16 cellular contexts compared by ENCODE assay signal in genomic region chr22:46626356-46626755, GRCh38.
"Had no signal": no experiment of that assay in that cellular context is flagged by ENCODE, and none has a peak within 500 bp of the region (broad histone marks: within the 10 kb centered on the region; RNA-seq: fewer than 3 reads in every experiment).

No MANE protein-coding gene starts in this region.

- H3K36me3 Mint-ChIP-seq: activated naive CD8-positive, alpha-beta T cell; naive B cell had no signal

- H3K4me3 Mint-ChIP-seq: activated B cell treated with CpG ODN at 0.5 μM for 24 hours; activated CD4-positive, alpha-beta T cell treated with anti-CD3 and anti-CD28 coated beads, Interleukin-2, amount 10 ng/mL, durations not matched to agents 7 days and 5 days; activated naive CD8-positive, alpha-beta T cell; activated T-cell treated with anti-CD3 and anti-CD28 coated beads, Interleukin-2, amount 50 U/mL, for 72 hours; central memory CD8-positive, alpha-beta T cell; stimulated activated memory B cell treated with anti-CD40 and anti-IgM and Interleukin-4, amounts not matched to agents 10 μg/mL and 1 μg/mL and 100 μg/mL, for 72 hours; T-helper 17 cell had no signal

- ATAC-seq: activated T-cell treated with anti-CD3 and anti-CD28 coated beads, Interleukin-2, amount 50 U/mL, for 72 hours; body of pancreas; heart left ventricle; stimulated activated memory B cell treated with anti-CD40 and anti-IgM and Interleukin-4, amounts not matched to agents 10 μg/mL and 1 μg/mL and 100 μg/mL, for 72 hours; T-helper 17 cell had no signal

- H3K4me1 Mint-ChIP-seq: activated CD4-positive, alpha-beta T cell treated with anti-CD3 and anti-CD28 coated beads, Interleukin-2, amount 10 ng/mL, durations not matched to agents 7 days and 5 days; central memory CD8-positive, alpha-beta T cell had no signal

- H3K9me3 Mint-ChIP-seq: activated B cell treated with CpG ODN at 0.5 μM for 24 hours; activated CD4-positive, alpha-beta T cell treated with anti-CD3 and anti-CD28 coated beads, Interleukin-2, amount 10 ng/mL, durations not matched to agents 7 days and 5 days; activated T-cell treated with anti-CD3 and anti-CD28 coated beads, Interleukin-2, amount 50 U/mL, for 72 hours; central memory CD8-positive, alpha-beta T cell; naive B cell; stimulated activated memory B cell treated with anti-CD40 and anti-IgM and Interleukin-4, amounts not matched to agents 10 μg/mL and 1 μg/mL and 100 μg/mL, for 72 hours had no signal

- DNase-seq: activated B cell treated with CpG ODN at 0.5 μM for 24 hours; activated CD4-positive, alpha-beta T cell treated with anti-CD3 and anti-CD28 coated beads, Interleukin-2, amount 10 ng/mL, durations not matched to agents 7 days and 5 days; activated CD8-positive, alpha-beta memory T cell treated with anti-CD3 and anti-CD28 coated beads, Interleukin-2, amount 50 U/mL, for 48 hours; activated gamma-delta T cell treated with Interleukin-2 at 50 U/mL for 16 hours; activated T-cell treated with anti-CD3 and anti-CD28 coated beads, Interleukin-2, amount 50 U/mL, for 72 hours; amniotic stem cell; body of pancreas; effector memory CD4-positive, alpha-beta T cell; foreskin melanocyte; naive B cell; transverse colon had no signal

- H3K27ac Mint-ChIP-seq: activated B cell treated with CpG ODN at 0.5 μM for 24 hours; activated CD4-positive, alpha-beta T cell treated with anti-CD3 and anti-CD28 coated beads, Interleukin-2, amount 10 ng/mL, durations not matched to agents 7 days and 5 days; activated naive CD8-positive, alpha-beta T cell; activated T-cell treated with anti-CD3 and anti-CD28 coated beads, Interleukin-2, amount 50 U/mL, for 72 hours; stimulated activated memory B cell treated with anti-CD40 and anti-IgM and Interleukin-4, amounts not matched to agents 10 μg/mL and 1 μg/mL and 100 μg/mL, for 72 hours had no signal

- H3K27me3 Mint-ChIP-seq: activated B cell treated with CpG ODN at 0.5 μM for 24 hours; activated CD4-positive, alpha-beta T cell treated with anti-CD3 and anti-CD28 coated beads, Interleukin-2, amount 10 ng/mL, durations not matched to agents 7 days and 5 days; activated naive CD8-positive, alpha-beta T cell; central memory CD8-positive, alpha-beta T cell; naive B cell; stimulated activated memory B cell treated with anti-CD40 and anti-IgM and Interleukin-4, amounts not matched to agents 10 μg/mL and 1 μg/mL and 100 μg/mL, for 72 hours; T-helper 17 cell had no signal
